9 cellular contexts compared by ENCODE assay signal in genomic region chr7:100626055-100626454, GRCh38. TPM values are rescaled to one million over a fixed set of nuclear protein-coding genes. Genes with fewer than 3 reads are reported as not detected.
DNase-seq lines count a peak whose midpoint lies in the region; ATAC-seq, FAIRE-seq and TF ChIP-seq lines count a peak whose summit lies in the region.
"Had no signal": no experiment of that assay in that cellular context is flagged by ENCODE, and none has a peak within 500 bp of the region (broad histone marks: within the 10 kb centered on the region; RNA-seq: fewer than 3 reads in every experiment).

No MANE protein-coding gene starts in this region.

- no peak for TF ChIP-seq RAD21 in GM12878 (IDR thresholded peaks at IDR 0.05; ENCODE audit: insufficient read depth, low read depth, low read length)

- no TSS peak for BruUV-seq in GM12878 (replicated peaks; lab: Mats Ljungman, UMichigan)

- H3K27me3 ChIP-seq in HUES6 (ENCODE audit: control insufficient read depth, insufficient read depth, low read length), result peaks cover 15% of the 10 kb centered on the region
- no peaks in the 10 kb centered on the region; a peak in 1 of 4 replicates for H3K27me3 ChIP-seq in GM12878 (replicated peaks in 1 of 2; ENCODE audit: control insufficient read depth in 2 of 2, insufficient read depth in 2 of 2, low read length in 1 of 2)

- H3K27me3 Mint-ChIP-seq in naive thymus-derived CD8-positive, alpha-beta T cell, result no peaks in the 10 kb centered on the region

- ATAC-seq in GM12878 (no peak), HG02885 (IDR thresholded peaks at IDR 0.05; ENCODE audit: poor library complexity, unreplicated experiment) (no peak)
- ATAC-seq in naive thymus-derived CD8-positive, alpha-beta T cell, result no peak

- H3K9me3 Mint-ChIP-seq in naive thymus-derived CD8-positive, alpha-beta T cell, result no peaks in the 10 kb centered on the region

- H3K9ac ChIP-seq in HUES6 (ENCODE audit: low read length), result no peak overlapping the region
- H3K9ac ChIP-seq in GM12878 (ENCODE audit: control insufficient read depth, insufficient read depth, low read length), result no peak overlapping the region

- H3K36me3 ChIP-seq in HUES6 (ENCODE audit: control insufficient read depth, insufficient read depth, low read length) (no peaks in the 10 kb centered on the region), GM12878 (ENCODE audit: control insufficient read depth in 2 of 2, insufficient read depth in 2 of 2, low read length in 1 of 2) (no peaks in the 10 kb centered on the region)

- peaks cover 6% of the 10 kb centered on the region; the same call in 1 of the 2 replicates for H3K4me1 ChIP-seq in HUES6 (ENCODE audit: control insufficient read depth, insufficient read depth, low read length)
- peaks cover 7% of the 10 kb centered on the region for H3K4me1 ChIP-seq in GM12878 (ENCODE audit: control insufficient read depth, insufficient read depth, low read length)

- in situ Hi-C loops in GM12878 (cut with MboI), result no loop called here

- POLR2A ChIA-PET in GM12878 (lab: Charles Lee), result no interaction called here
- POLR2A ChIA-PET in naive thymus-derived CD8-positive, alpha-beta T cell (lab: Charles Lee), result interaction anchor here (0.6 to 3.2 kb wide), 9 partner anchors 13 to 1274 kb away, joined by 3 to 39 read pairs (median 5); partner anchors contain the start of genes FBXO24, LRCH4 and MOSPD3

- intact Hi-C loops in GM12878 (cut with micrococcal nuclease; ENCODE audit: unreplicated experiment), result no loop called here

- no peaks in the 10 kb centered on the region for H3K79me2 ChIP-seq in GM12878 (ENCODE audit: control insufficient read depth, insufficient read depth, low read length)

- no peak for TF ChIP-seq POLR2A in GM12878 (IDR thresholded peaks at IDR 0.05; ENCODE audit: low read depth, low read length)

- no peak overlapping the region for H3K27ac ChIP-seq in HUES6 (ENCODE audit: low read depth, low read length)
- H3K27ac ChIP-seq in GM12878 (ENCODE audit: control insufficient read depth, insufficient read depth), result no peak overlapping the region

- TF ChIP-seq CTCF in AG10803 (conservative IDR thresholded peaks at IDR 0.05; ENCODE audit: low read length) (no peak), GM12878 (IDR thresholded peaks at IDR 0.05 in 2 of 3, conservative IDR thresholded peaks at IDR 0.05 in 1 of 3; ENCODE audit: control insufficient read depth in 2 of 3, extremely low read depth in 1 of 3, insufficient read depth in 1 of 3, low read depth in 3 of 3, low read length in 3 of 3) (no peak)

- H3K9me3 ChIP-seq in HUES6 (ENCODE audit: control insufficient read depth, insufficient read depth, low read depth, low read length) (no peaks in the 10 kb centered on the region), GM12878 (replicated peaks; ENCODE audit: control insufficient read depth, insufficient read depth, low read length) (no peaks in the 10 kb centered on the region)

- peak overlapping the region in 9 of 10 donors; percentile 52 to 90 (median 85) for H3K27ac Mint-ChIP-seq in naive thymus-derived CD8-positive, alpha-beta T cell

- FAIRE-seq in GM12878 (lab: Jason Lieb, UNC), result no peak

- RAD21 ChIA-PET in GM12878 (lab: Charles Lee; ENCODE audit: unreplicated experiment), result no interaction called here

- H3K4me3 Mint-ChIP-seq in naive thymus-derived CD8-positive, alpha-beta T cell, result peak overlapping the region; percentile 68 to 81 (median 78)

- H3K36me3 Mint-ChIP-seq in naive thymus-derived CD8-positive, alpha-beta T cell, result no peaks in the 10 kb centered on the region

- SMC1A ChIA-PET in GM12878 (lab: Charles Lee; ENCODE audit: uncharacterized antibody, unreplicated experiment), result interaction anchor here (2.1 kb wide), 1 partner anchor 13 kb away, joined by 6 read pairs; the partner anchor contains the start of gene MOSPD3

- CTCF ChIA-PET in GM12878 (lab: Yijun Ruan, JAX), result interaction anchor here (0.9 kb wide), 1 partner anchor 80 kb away, joined by 4 read pairs; the partner anchor contains the start of gene POP7

- no peak for DNase-seq in AG10803 (ENCODE audit: low read depth)
- no peak for DNase-seq in GM12878 (ENCODE audit: low read depth, low spot score)
- no peak for DNase-seq in naive thymus-derived CD8-positive, alpha-beta T cell
- DNase-seq in NCI-H2029 (lab: John Stamatoyannopoulos, UW), result no peak
- no peak for DNase-seq in stimulated activated CD4-positive, alpha-beta T cell treated with anti-CD3 and anti-CD28 coated beads, Interleukin-4, amount 100 ng/mL, for 1 hour
- no peak for DNase-seq in DMS79 (lab: John Stamatoyannopoulos, UW)

- H3K4me3 ChIP-seq in AG10803 (ENCODE audit: low read length) (peak overlapping the region; percentile 47), HUES6 (ENCODE audit: low read depth, low read length) (peak overlapping the region; percentile 53), GM12878 (peak overlapping the region; percentile 54; the same call in 1 of the 2 replicates)

- peaks cover 16 to 46% (median 39%) of the 10 kb centered on the region in 4 donors for H3K4me1 Mint-ChIP-seq in naive thymus-derived CD8-positive, alpha-beta T cell

- TF ChIP-seq EP300 in GM12878 (IDR thresholded peaks at IDR 0.05; ENCODE audit: borderline replicate concordance in 1 of 2, control insufficient read depth in 1 of 2, low read depth in 2 of 2, low read length in 2 of 2), result no peak

- H2AFZ ChIP-seq in GM12878 (ENCODE audit: control insufficient read depth, low read depth, low read length), result no peak overlapping the region

- 0% methylated on average over 3 of the region's 3 CpGs for WGBS in GM12878 (ENCODE audit: insufficient coverage, insufficient replicate concordance, low lambda C conversion rate, missing lambda C conversion rate)

- peak overlapping the region; percentile 48; the same call in 1 of the 2 replicates for H3K4me2 ChIP-seq in GM12878 (ENCODE audit: control insufficient read depth, insufficient read depth)

- no peaks in the 10 kb centered on the region for H4K20me1 ChIP-seq in GM12878 (ENCODE audit: control insufficient read depth, insufficient read depth)

RNA-seq across cellular contexts. Expression of gene MOSPD3, which starts 13.7 kb away (rescaled TPM):
- total RNA-seq in GM12878 (2013; cell fraction: nucleolus; rRNA removed), result 2.1 and 2.3 TPM in 2 replicates
- total RNA-seq in GM12878 (2014; rRNA removed) (4.4 and 6.7 TPM in 2 replicates), GM12878 (2014; rRNA removed; fragmentation: Illumina TruSeq; extraction: Trizol) (1.8 and 2.6 TPM in 2 replicates), GM12878 (2021) (7.7 and 7.8 TPM in 2 replicates)
- 4.1 TPM for polyA plus RNA-seq in GM12878 (2011; ENCODE audit: low read depth)
- polyA plus RNA-seq in GM12878 (2011; rRNA removed) (0.71 and 1.7 TPM in 2 replicates), GM12878 (2014; fragmentation: Illumina TruSeq; extraction: Trizol) (1.2 and 2.9 TPM in 2 replicates), GM12878 (2014; fragmentation: Nextera tagmentation; extraction: Ambion mirVana) (1 to 10 TPM in 1 of 2 experiments, under 1 TPM in 1; 0.61 to 1.2 TPM), GM12878 (2014; rRNA removed) (5.3 and 9.0 TPM in 2 replicates), GM12878 (2016; fragmentation: Nextera tagmentation; extraction: Ambion mirVana) (10 to 100 TPM in 1 of 2 experiments, 1 to 10 TPM in 1; 9.3 to 13.6 TPM)
- 2.7 and 3.3 TPM in 2 replicates for polyA plus RNA-seq in GM12878 (2011; cell fraction: cytosol; rRNA removed)
- polyA plus RNA-seq in GM12878 (2011; cell fraction: nucleus; rRNA removed), result 8.5 and 8.7 TPM in 2 replicates
- 11.0 and 11.9 TPM in 2 replicates for polyA plus RNA-seq in GM12878 (2012)
- polyA minus RNA-seq in GM12878 (2011; rRNA and poly(A)+ RNA removed), result 0.29 and 2.3 TPM in 2 replicates
- polyA minus RNA-seq in GM12878 (2011; cell fraction: cytosol; rRNA and poly(A)+ RNA removed), result 1.4 and 2.8 TPM in 2 replicates
- polyA minus RNA-seq in GM12878 (2011; cell fraction: nucleus; rRNA and poly(A)+ RNA removed), result 2.3 and 3.0 TPM in 2 replicates
- 10 to 100 TPM; 13.0 to 16.4 TPM for total RNA-seq in naive thymus-derived CD8-positive, alpha-beta T cell
- polyA plus RNA-seq in naive thymus-derived CD8-positive, alpha-beta T cell, result 10 to 100 TPM; 16.0 to 21.0 (median 20.0) TPM

RNA-seq across cellular contexts. Expression of gene TFR2, which starts 15.3 kb away (rescaled TPM):
- 1.1 and 1.5 TPM in 2 replicates for total RNA-seq in GM12878 (2013; cell fraction: nucleolus; rRNA removed)
- total RNA-seq in GM12878 (2014; rRNA removed) (2.3 and 2.9 TPM in 2 replicates), GM12878 (2014; rRNA removed; fragmentation: Illumina TruSeq; extraction: Trizol) (0.67 and 0.69 TPM in 2 replicates), GM12878 (2021) (4.2 and 7.2 TPM in 2 replicates)
- 2.8 TPM for polyA plus RNA-seq in GM12878 (2011; ENCODE audit: low read depth)
- polyA plus RNA-seq in GM12878 (2011; rRNA removed) (0.07 and 0.30 TPM in 2 replicates), GM12878 (2014; fragmentation: Illumina TruSeq; extraction: Trizol) (0.90 and 1.5 TPM in 2 replicates), GM12878 (2014; fragmentation: Nextera tagmentation; extraction: Ambion mirVana) (under 1 TPM; 0.32 to 0.33 TPM), GM12878 (2014; rRNA removed) (3.3 and 4.7 TPM in 2 replicates), GM12878 (2016; fragmentation: Nextera tagmentation; extraction: Ambion mirVana) (1 to 10 TPM; 2.2 to 2.8 TPM)
- polyA plus RNA-seq in GM12878 (2011; cell fraction: cytosol; rRNA removed), result 0.21 and 0.35 TPM in 2 replicates
- polyA plus RNA-seq in GM12878 (2011; cell fraction: nucleus; rRNA removed), result 1.5 and 1.8 TPM in 2 replicates
- 2.8 and 3.4 TPM in 2 replicates for polyA plus RNA-seq in GM12878 (2012)
- 0.66 TPM in 1 of 2 replicates, not detected in the other for polyA minus RNA-seq in GM12878 (2011; rRNA and poly(A)+ RNA removed)
- not detected in 2 replicates for polyA minus RNA-seq in GM12878 (2011; cell fraction: cytosol; rRNA and poly(A)+ RNA removed)
- polyA minus RNA-seq in GM12878 (2011; cell fraction: nucleus; rRNA and poly(A)+ RNA removed), result 0.10 and 0.24 TPM in 2 replicates
- total RNA-seq in naive thymus-derived CD8-positive, alpha-beta T cell, result 1 to 10 TPM; 2.6 to 5.9 TPM
- polyA plus RNA-seq in naive thymus-derived CD8-positive, alpha-beta T cell, result 1 to 10 TPM in 1 of 3 donors, under 1 TPM in 2; 0.51 to 1.3 (median 0.79) TPM

RNA-seq across cellular contexts. Expression of gene PCOLCE, which starts 23.9 kb away (rescaled TPM):
- 1.6 TPM in 1 of 2 replicates, not detected in the other for total RNA-seq in GM12878 (2013; cell fraction: nucleolus; rRNA removed)
- total RNA-seq in GM12878 (2014; rRNA removed) (0.85 and 0.87 TPM in 2 replicates), GM12878 (2014; rRNA removed; fragmentation: Illumina TruSeq; extraction: Trizol) (0.32 and 0.40 TPM in 2 replicates), GM12878 (2021) (2.5 and 3.4 TPM in 2 replicates)
- 1.1 TPM for polyA plus RNA-seq in GM12878 (2011; ENCODE audit: low read depth)
- polyA plus RNA-seq in GM12878 (2011; rRNA removed) (0.56 and 0.88 TPM in 2 replicates), GM12878 (2014; fragmentation: Illumina TruSeq; extraction: Trizol) (0.57 and 1.0 TPM in 2 replicates), GM12878 (2014; fragmentation: Nextera tagmentation; extraction: Ambion mirVana) (under 1 TPM; 0.27 to 0.45 TPM), GM12878 (2014; rRNA removed) (2.2 and 2.9 TPM in 2 replicates), GM12878 (2016; fragmentation: Nextera tagmentation; extraction: Ambion mirVana) (1 to 10 TPM; 1.8 to 2.7 TPM)
- 1.1 and 1.4 TPM in 2 replicates for polyA plus RNA-seq in GM12878 (2011; cell fraction: cytosol; rRNA removed)
- 8.6 and 9.6 TPM in 2 replicates for polyA plus RNA-seq in GM12878 (2011; cell fraction: nucleus; rRNA removed)
- 4.3 and 5.7 TPM in 2 replicates for polyA plus RNA-seq in GM12878 (2012)
- 0.36 TPM in 1 of 2 replicates, not detected in the other for polyA minus RNA-seq in GM12878 (2011; rRNA and poly(A)+ RNA removed)
- not detected in 2 replicates for polyA minus RNA-seq in GM12878 (2011; cell fraction: cytosol; rRNA and poly(A)+ RNA removed)
- polyA minus RNA-seq in GM12878 (2011; cell fraction: nucleus; rRNA and poly(A)+ RNA removed), result 1.8 and 2.7 TPM in 2 replicates
- 10 to 100 TPM in 1 of 2 experiments, 1 to 10 TPM in 1; 8.3 to 12.5 TPM for total RNA-seq in naive thymus-derived CD8-positive, alpha-beta T cell
- polyA plus RNA-seq in naive thymus-derived CD8-positive, alpha-beta T cell, result 1 to 10 TPM in 1 of 3 donors, under 1 TPM in 2; 0.25 to 1.3 (median 0.64) TPM

RNA-seq across cellular contexts. Expression of gene ACTL6B, which starts 30.2 kb away (rescaled TPM):
- total RNA-seq in GM12878 (2013; cell fraction: nucleolus; rRNA removed), result not detected in 2 replicates
- total RNA-seq in GM12878 (2014; rRNA removed) (not detected in 2 replicates), GM12878 (2014; rRNA removed; fragmentation: Illumina TruSeq; extraction: Trizol) (not detected in 2 replicates), GM12878 (2021) (not detected in 2 replicates)
- not detected for polyA plus RNA-seq in GM12878 (2011; ENCODE audit: low read depth)
- polyA plus RNA-seq in GM12878 (2011; rRNA removed) (not detected in 2 replicates), GM12878 (2014; fragmentation: Illumina TruSeq; extraction: Trizol) (not detected in 2 replicates), GM12878 (2014; fragmentation: Nextera tagmentation; extraction: Ambion mirVana) (not detected), GM12878 (2014; rRNA removed) (not detected in 2 replicates), GM12878 (2016; fragmentation: Nextera tagmentation; extraction: Ambion mirVana) (not detected)
- not detected in 2 replicates for polyA plus RNA-seq in GM12878 (2011; cell fraction: cytosol; rRNA removed)
- polyA plus RNA-seq in GM12878 (2011; cell fraction: nucleus; rRNA removed), result not detected in 2 replicates
- polyA plus RNA-seq in GM12878 (2012), result not detected in 2 replicates
- polyA minus RNA-seq in GM12878 (2011; rRNA and poly(A)+ RNA removed), result not detected in 2 replicates
- not detected in 2 replicates for polyA minus RNA-seq in GM12878 (2011; cell fraction: cytosol; rRNA and poly(A)+ RNA removed)
- polyA minus RNA-seq in GM12878 (2011; cell fraction: nucleus; rRNA and poly(A)+ RNA removed), result not detected in 2 replicates
- not detected for total RNA-seq in naive thymus-derived CD8-positive, alpha-beta T cell
- polyA plus RNA-seq in naive thymus-derived CD8-positive, alpha-beta T cell, result not detected
- total RNA-seq: RPMI7951 had no signal

RNA-seq across cellular contexts. Expression of gene FBXO24, which starts 39.9 kb away (rescaled TPM):
- total RNA-seq in GM12878 (2013; cell fraction: nucleolus; rRNA removed), result 1.7 and 2.4 TPM in 2 replicates
- 0.11 and 0.16 TPM in 2 replicates for total RNA-seq in GM12878 (2014; rRNA removed)
- total RNA-seq in GM12878 (2014; rRNA removed; fragmentation: Illumina TruSeq; extraction: Trizol), result 0.23 and 0.31 TPM in 2 replicates
- total RNA-seq in GM12878 (2021), result not detected in 2 replicates
- polyA plus RNA-seq in GM12878 (2011; ENCODE audit: low read depth), result not detected
- polyA plus RNA-seq in GM12878 (2011; rRNA removed), result 0.78 and 0.96 TPM in 2 replicates
- polyA plus RNA-seq in GM12878 (2011; cell fraction: cytosol; rRNA removed), result 0.74 and 0.88 TPM in 2 replicates
- 2.2 and 2.8 TPM in 2 replicates for polyA plus RNA-seq in GM12878 (2011; cell fraction: nucleus; rRNA removed)
- 0.09 and 0.48 TPM in 2 replicates for polyA plus RNA-seq in GM12878 (2012)
- 0.24 TPM in 1 of 2 replicates, not detected in the other for polyA plus RNA-seq in GM12878 (2014; fragmentation: Illumina TruSeq; extraction: Trizol)
- polyA plus RNA-seq in GM12878 (2014; fragmentation: Nextera tagmentation; extraction: Ambion mirVana), result not detected
- polyA plus RNA-seq in GM12878 (2014; rRNA removed), result 0.30 and 0.60 TPM in 2 replicates
- polyA plus RNA-seq in GM12878 (2016; fragmentation: Nextera tagmentation; extraction: Ambion mirVana), result under 1 TPM in 1 of 2 experiments, not detected in 1; 0.19 TPM
- 1.2 and 2.0 TPM in 2 replicates for polyA minus RNA-seq in GM12878 (2011; rRNA and poly(A)+ RNA removed)
- not detected in 2 replicates for polyA minus RNA-seq in GM12878 (2011; cell fraction: cytosol; rRNA and poly(A)+ RNA removed)
- 0.73 and 1.2 TPM in 2 replicates for polyA minus RNA-seq in GM12878 (2011; cell fraction: nucleus; rRNA and poly(A)+ RNA removed)
- 1 to 10 TPM; 2.5 to 3.6 TPM for total RNA-seq in naive thymus-derived CD8-positive, alpha-beta T cell
- under 1 TPM; 0.60 to 0.95 (median 0.61) TPM for polyA plus RNA-seq in naive thymus-derived CD8-positive, alpha-beta T cell
